Comparison of ENCODE assay signal across 8 cellular contexts in genomic region chr9:120868339-120868675, GRCh38. TPM values are rescaled to one million over a fixed set of nuclear protein-coding genes. Genes with fewer than 3 reads are reported as not detected.
DNase-seq lines count a peak whose midpoint lies in the region; ATAC-seq and TF ChIP-seq lines count a peak whose summit lies in the region.

No MANE protein-coding gene starts in this region.

- H3K36me3 ChIP-seq in BJ (ENCODE audit: control insufficient read depth, insufficient read depth, low read length), result peaks cover 3% of the 10 kb centered on the region; the same call in 1 of the 2 replicates

- TF ChIP-seq CTCF in BJ (IDR thresholded peaks at IDR 0.05; ENCODE audit: insufficient read depth, low read depth, low read length) (no peak), natural killer cell (IDR thresholded peaks at IDR 0.05) (no peak)

- DNase-seq in BJ (ENCODE audit: low read depth) (peak; percentile 44), natural killer cell (no peak), HPDE6-E6E7 (ENCODE audit: extremely low spot score) (no peak), NCI-H748 (lab: John Stamatoyannopoulos, UW; ENCODE audit: unreplicated experiment) (no peak), left colon (no peak)
- no peak for DNase-seq in Jurkat, Clone E6-1 (ENCODE audit: low read depth, low spot score)
- DNase-seq in central memory CD8-positive, alpha-beta T cell (ENCODE audit: low spot score in 2 of 2), result no peak
- no peak for DNase-seq in activated CD4-positive, alpha-beta T cell treated with anti-CD3 and anti-CD28 coated beads, Interleukin-2, amount 50 U/mL, for 1 hour

- ATAC-seq in central memory CD8-positive, alpha-beta T cell (replicated peaks; ENCODE audit: extremely low read depth, poor library complexity, severe bottlenecking), result peak; percentile 46
- ATAC-seq in natural killer cell, result peak; percentile 32 to 52 (median 35)
- ATAC-seq in left colon, result no peak

- POLR2A ChIA-PET in BJ (lab: Charles Lee), result interaction anchor here (0.6 kb wide), 1 partner anchor 63 kb away, joined by 5 read pairs; no protein-coding TSS in a partner anchor

- peak overlapping the region; percentile 90 for H3K27ac Mint-ChIP-seq in central memory CD8-positive, alpha-beta T cell (ENCODE audit: low read depth)
- H3K27ac Mint-ChIP-seq in natural killer cell, result peak overlapping the region; percentile 92 to 94

- CTCF ChIA-PET in BJ (lab: Yijun Ruan, JAX), result interaction anchor here (1.0 kb wide), 1 partner anchor 48 kb away, joined by 3 read pairs; no protein-coding TSS in a partner anchor

- H3K4me3 ChIP-seq in BJ (ENCODE audit: low read depth, low read length), result peak overlapping the region; percentile 34
- H3K4me3 ChIP-seq in Jurkat, Clone E6-1 (ENCODE audit: low read length), result peak overlapping the region; percentile 41

- H3K27me3 Mint-ChIP-seq in central memory CD8-positive, alpha-beta T cell, result no peaks in the 10 kb centered on the region
- H3K27me3 Mint-ChIP-seq in natural killer cell (ENCODE audit: low read depth in 2 of 2), result no peaks in the 10 kb centered on the region

- H3K27me3 ChIP-seq in BJ (ENCODE audit: control insufficient read depth, insufficient read depth, low read length), result no peaks in the 10 kb centered on the region

- H3K4me3 Mint-ChIP-seq in central memory CD8-positive, alpha-beta T cell, result peak overlapping the region; percentile 79
- peak overlapping the region; percentile 59 for H3K4me3 Mint-ChIP-seq in natural killer cell

- H3K4me1 Mint-ChIP-seq in central memory CD8-positive, alpha-beta T cell, result peaks cover 15% of the 10 kb centered on the region
- peaks cover 4 to 17% of the 10 kb centered on the region in 2 donors for H3K4me1 Mint-ChIP-seq in natural killer cell

- peaks cover 30% of the 10 kb centered on the region for H3K36me3 Mint-ChIP-seq in central memory CD8-positive, alpha-beta T cell (ENCODE audit: insufficient read depth)
- H3K36me3 Mint-ChIP-seq in natural killer cell, result no peaks in the 10 kb centered on the region

- intact Hi-C loops in natural killer cell (cut with micrococcal nuclease) (loop anchor here (1.0 to 2.0 kb wide), 2 partner anchors 25 to 56 kb away; no protein-coding TSS in a partner anchor), left colon (cut with DNase I, micrococcal nuclease) (loop anchor here in 1 of 2 donors (5.0 kb wide), 1 partner anchor 69 kb away; no protein-coding TSS in a partner anchor)

- H3K9me3 Mint-ChIP-seq in central memory CD8-positive, alpha-beta T cell, result no peaks in the 10 kb centered on the region
- no peaks in the 10 kb centered on the region for H3K9me3 Mint-ChIP-seq in natural killer cell

RNA-seq across cellular contexts. Expression of gene PHF19, which starts 8.7 kb away (rescaled TPM):
- 32.8 and 61.7 TPM in 2 replicates for polyA plus RNA-seq in BJ (2011; rRNA removed)
- 47.5 and 51.6 TPM in 2 replicates for polyA minus RNA-seq in BJ (2011; rRNA and poly(A)+ RNA removed)
- 108 TPM for polyA plus RNA-seq in Jurkat, Clone E6-1 (2012; ENCODE audit: insufficient read depth, insufficient read length)
- total RNA-seq in natural killer cell (10 to 100 TPM; 34.1 to 54.0 (median 47.8) TPM), left colon (10 to 100 TPM; 11.6 to 14.5 TPM)

RNA-seq across cellular contexts. Expression of gene PSMD5, which starts 25.6 kb away (rescaled TPM):
- 22.0 and 37.7 TPM in 2 replicates for polyA plus RNA-seq in BJ (2011; rRNA removed)
- 14.3 and 18.0 TPM in 2 replicates for polyA minus RNA-seq in BJ (2011; rRNA and poly(A)+ RNA removed)
- 23.6 TPM for polyA plus RNA-seq in Jurkat, Clone E6-1 (2012; ENCODE audit: insufficient read depth, insufficient read length)
- 10 to 100 TPM; 24.6 to 41.2 (median 37.1) TPM for total RNA-seq in natural killer cell
- total RNA-seq in left colon, result 10 to 100 TPM; 33.4 to 36.9 TPM

RNA-seq across cellular contexts. Expression of gene TRAF1, which starts 58.3 kb away (rescaled TPM):
- polyA plus RNA-seq in BJ (2011; rRNA removed), result 2.2 and 3.3 TPM in 2 replicates
- polyA minus RNA-seq in BJ (2011; rRNA and poly(A)+ RNA removed), result 3.0 and 3.3 TPM in 2 replicates
- 3.0 TPM for polyA plus RNA-seq in Jurkat, Clone E6-1 (2012; ENCODE audit: insufficient read depth, insufficient read length)
- total RNA-seq in natural killer cell, result 10 to 100 TPM; 23.4 to 33.9 (median 30.5) TPM
- total RNA-seq in left colon, result 1 to 10 TPM; 2.2 to 2.8 TPM

Comparison
In these comparisons a context has a peak if more than half of its experiments do, and no peak if none do; other contexts are left out.
1. RNA of gene TRAF1, which starts 58.3 kb away (total RNA-seq): 23.4 to 33.9 TPM in natural killer cell; 2.2 to 2.8 TPM in left colon; every median in the first group is over 4 times any median in the second.